In the genomic region with DNA sequence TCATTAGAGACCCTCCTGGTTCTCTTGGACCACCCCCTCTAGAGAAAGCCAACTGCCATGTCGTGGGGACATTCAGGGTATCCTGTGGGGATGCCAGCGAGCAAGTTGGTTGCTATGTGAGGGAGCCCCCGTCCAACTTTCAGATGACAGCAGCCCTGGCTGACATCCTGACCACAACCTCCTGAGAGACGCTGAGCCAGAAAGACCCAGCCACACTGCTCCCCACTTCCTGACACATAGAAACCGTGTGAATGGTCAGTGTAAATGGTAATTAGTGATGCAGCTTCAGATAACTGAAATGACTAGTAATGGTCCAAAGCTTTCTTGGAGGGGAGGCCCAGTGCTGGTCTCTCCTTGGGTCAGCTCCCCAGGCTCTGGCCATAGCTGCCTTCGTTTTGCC, we compare ENCODE assay signal across 13 cellular contexts. TPM values are rescaled to one million over a fixed set of nuclear protein-coding genes. Genes with fewer than 3 reads are reported as not detected.
DNase-seq lines count a peak whose midpoint lies in the region; ATAC-seq lines count a peak whose summit lies in the region.
"Had no signal": no experiment of that assay in that cellular context is flagged by ENCODE, and none has a peak within 500 bp of the region (broad histone marks: within the 10 kb centered on the region; RNA-seq: fewer than 3 reads in every experiment).

No MANE protein-coding gene starts in this region.

- peak; percentile 52 for ATAC-seq in GM18502 (IDR thresholded peaks at IDR 0.05; ENCODE audit: poor library complexity, unreplicated experiment)
- ATAC-seq in GM19468 (IDR thresholded peaks at IDR 0.05; ENCODE audit: extremely low read depth, unreplicated experiment), result peak; percentile 39
- peak; percentile 57 for ATAC-seq in HG03280 (IDR thresholded peaks at IDR 0.05; ENCODE audit: unreplicated experiment)
- ATAC-seq: activated naive CD8-positive, alpha-beta T cell treated with anti-CD3 and anti-CD28 coated beads, Interleukin-2, amount 50 U/mL, for 24 hours had no signal

- intact Hi-C loops in dendritic cell treated with granulocyte-macrophage colony-stimulating factor and Interleukin-4, amounts not matched to agents 40 ng/mL and 50 ng/mL, for 4 days (cut with micrococcal nuclease), result loop anchor here (5.0 kb wide), 1 partner anchor 45 kb away; no protein-coding TSS in a partner anchor

- peaks cover 4% of the 10 kb centered on the region for H3K27me3 Mint-ChIP-seq in dendritic cell treated with granulocyte-macrophage colony-stimulating factor and Interleukin-4, amounts not matched to agents 40 ng/mL and 50 ng/mL, for 4 days
- H3K27me3 Mint-ChIP-seq: type B pancreatic cell had no signal

- no peaks in the 10 kb centered on the region for H3K36me3 ChIP-seq in H7 (replicated peaks; ENCODE audit: control insufficient read depth, insufficient read depth, low read length)

- H3K4me3 Mint-ChIP-seq in dendritic cell treated with granulocyte-macrophage colony-stimulating factor and Interleukin-4, amounts not matched to agents 40 ng/mL and 50 ng/mL, for 4 days, result no peak overlapping the region
- H3K4me3 Mint-ChIP-seq: activated naive CD8-positive, alpha-beta T cell treated with anti-CD3 and anti-CD28 coated beads, Interleukin-2, amount 50 U/mL, for 24 hours; type B pancreatic cell had no signal

- peak overlapping the region; percentile 82 for H3K27ac Mint-ChIP-seq in dendritic cell treated with granulocyte-macrophage colony-stimulating factor and Interleukin-4, amounts not matched to agents 40 ng/mL and 50 ng/mL, for 4 days
- H3K27ac Mint-ChIP-seq: activated naive CD8-positive, alpha-beta T cell treated with anti-CD3 and anti-CD28 coated beads, Interleukin-2, amount 50 U/mL, for 24 hours; type B pancreatic cell had no signal

- no peaks in the 10 kb centered on the region for H3K9me3 Mint-ChIP-seq in dendritic cell treated with granulocyte-macrophage colony-stimulating factor and Interleukin-4, amounts not matched to agents 40 ng/mL and 50 ng/mL, for 4 days
- H3K9me3 Mint-ChIP-seq: activated naive CD8-positive, alpha-beta T cell treated with anti-CD3 and anti-CD28 coated beads, Interleukin-2, amount 50 U/mL, for 24 hours had no signal

- H3K4me3 ChIP-seq in H7 (ENCODE audit: insufficient read depth, low read depth, low read length), result no peak overlapping the region

- no peaks in the 10 kb centered on the region for H3K27me3 ChIP-seq in H7 (ENCODE audit: control insufficient read depth, insufficient read depth, low read length)

- DNase-seq in NCI-H2081 (lab: John Stamatoyannopoulos, UW) (no peak), H7 (no peak), AG20443 (ENCODE audit: low spot score) (no peak)
- no peak for DNase-seq in activated CD8-positive, alpha-beta memory T cell treated with anti-CD3 and anti-CD28 coated beads, Interleukin-2, amount 50 U/mL, for 4 hours
- DNase-seq: activated naive CD8-positive, alpha-beta T cell treated with anti-CD3 and anti-CD28 coated beads, Interleukin-2, amount 50 U/mL, for 24 hours; foreskin fibroblast; kidney; NCI-H187 treated with DMSO at 0.1 percent for 48 hours had no signal

- H3K4me1 Mint-ChIP-seq in dendritic cell treated with granulocyte-macrophage colony-stimulating factor and Interleukin-4, amounts not matched to agents 40 ng/mL and 50 ng/mL, for 4 days (ENCODE audit: low read depth), result peaks cover 70% of the 10 kb centered on the region

- H3K36me3 Mint-ChIP-seq in dendritic cell treated with granulocyte-macrophage colony-stimulating factor and Interleukin-4, amounts not matched to agents 40 ng/mL and 50 ng/mL, for 4 days (ENCODE audit: low read depth), result peaks cover 18% of the 10 kb centered on the region
- H3K36me3 Mint-ChIP-seq: type B pancreatic cell had no signal

RNA-seq across cellular contexts. Expression of a gene that starts 10.8 kb away (rescaled TPM):
- 4.2 and 4.3 TPM in 2 replicates for total RNA-seq in H7 (2014; rRNA removed; shearing (Covaris generic))
